Comparison of ENCODE assay signal across 9 cellular contexts in genomic region chr17:79919164-79919585, GRCh38.
DNase-seq lines count a peak whose midpoint lies in the region; FAIRE-seq and TF ChIP-seq lines count a peak whose summit lies in the region.
"Had no signal": no experiment of that assay in that cellular context is flagged by ENCODE, and none has a peak within 500 bp of the region (broad histone marks: within the 10 kb centered on the region; RNA-seq: fewer than 3 reads in every experiment).

No MANE protein-coding gene starts in this region.

- no peak overlapping the region for H4K91ac ChIP-seq in H1 (replicated peaks; ENCODE audit: insufficient read length, low read length)

- POLR2A ChIA-PET in H1 (lab: Charles Lee; ENCODE audit: partially characterized antibody): interaction anchor here (1.3 to 2.4 kb wide), 4 partner anchors 13 to 77 kb away, joined by 3 to 9 read pairs (median 4); no protein-coding TSS in a partner anchor

- no peak overlapping the region for H3K56ac ChIP-seq in H1 (replicated peaks; ENCODE audit: insufficient read length, low read depth, low read length)

- peak overlapping the region; percentile 55; the same call in 1 of the 2 replicates for H2BK12ac ChIP-seq in H1 (ENCODE audit: low read depth, low read length)

- H3K18ac ChIP-seq in H1 (ENCODE audit: extremely low read depth, low read length): no peak overlapping the region

- no peak overlapping the region for H2BK20ac ChIP-seq in H1 (ENCODE audit: low read length)

- no peak overlapping the region for H3K23ac ChIP-seq in H1 (ENCODE audit: insufficient read length)

- no peak overlapping the region for H4K5ac ChIP-seq in H1 (ENCODE audit: insufficient read length, low read depth, low read length)

- no peak overlapping the region for H2AK5ac ChIP-seq in H1 (ENCODE audit: low read depth, low read length)

- no peak overlapping the region for H2BK120ac ChIP-seq in H1 (replicated peaks; ENCODE audit: low read depth, low read length)

- 96% methylated on average over 16 of the region's 17 CpGs; no CpG with 5 or more reads in 1 of the 2 experiments for WGBS in H1 (ENCODE audit: extremely low coverage in 1 of 2, insufficient coverage in 1 of 2, insufficient read length in 1 of 2, insufficient replicate concordance in 2 of 2, low coverage in 1 of 2, low lambda C conversion rate in 2 of 2, missing lambda C conversion rate in 1 of 2), 2 experiments

- no peak overlapping the region for H2AFZ ChIP-seq in H1 (ENCODE audit: low read length)

- CTCF ChIA-PET in H1 (lab: Charles Lee; ENCODE audit: partially characterized antibody): interaction anchor here (0.7 to 14.0 kb wide), 15 partner anchors 13 to 132 kb away, joined by 3 to 181 read pairs (median 4); partner anchors contain the start of gene CBX4

- DNase-seq in DMS153 (lab: John Stamatoyannopoulos, UW) (peak; percentile 19), DMS153 treated with DMSO at 0.1 percent for 48 hours (lab: John Stamatoyannopoulos, UW; ENCODE audit: unreplicated experiment) (no peak), H1 (ENCODE audit: low read depth in 1 of 2, low spot score in 2 of 2) (no peak), mesenteric fat pad (ENCODE audit: low spot score) (peak; percentile 94), NCI-H1105 treated with DMSO at 0.1 percent for 48 hours (lab: John Stamatoyannopoulos, UW) (no peak), NCI-H2107 treated with DMSO at 0.1 percent for 48 hours (lab: John Stamatoyannopoulos, UW; ENCODE audit: unreplicated experiment) (no peak), HuH-7.5 (ENCODE audit: low spot score) (no peak)
- DNase-seq in activated naive CD4-positive, alpha-beta T cell treated with Interleukin-2 at 50 U/mL for 16 hours: no peak
- DNase-seq: activated CD4-positive, alpha-beta T cell treated with anti-CD3 and anti-CD28 coated beads for 36 hours had no signal

- H3K27ac ChIP-seq in H1 (ENCODE audit: low read depth, low read length): no peak overlapping the region

- no peak overlapping the region; a peak in 1 of 7 replicates for H3K9ac ChIP-seq in H1 (replicated peaks in 1 of 4; ENCODE audit: extremely low read depth in 1 of 4, low read depth in 3 of 4, low read length in 3 of 4)

- peaks cover 0 to 2% of the 10 kb centered on the region in 2 experiments for H4K20me1 ChIP-seq in H1 (replicated peaks in 1 of 2; ENCODE audit: control insufficient read depth in 1 of 2, insufficient read depth in 2 of 2, low read length in 2 of 2)

- H2BK5ac ChIP-seq in H1 (ENCODE audit: low read depth, low read length): no peak overlapping the region

- H3K4ac ChIP-seq in H1 (replicated peaks; ENCODE audit: insufficient read length, low read depth, low read length): no peak overlapping the region

- peaks cover 0 to 6% (median 0%) of the 10 kb centered on the region in 4 experiments; a peak in 2 of 7 replicates for H3K27me3 ChIP-seq in H1 (replicated peaks in 1 of 4; ENCODE audit: control insufficient read depth in 3 of 4, extremely low read depth in 1 of 4, insufficient read depth in 3 of 4, low read length in 3 of 4)

- no peak overlapping the region for H3K4me3 ChIP-seq in H1 (ENCODE audit: extremely low read depth in 1 of 4, insufficient read depth in 2 of 4, low read depth in 3 of 4, low read length in 4 of 4)

- peak overlapping the region; percentile 57; the same call in 1 of the 2 replicates for H4K8ac ChIP-seq in H1 (ENCODE audit: extremely low read depth, insufficient read depth, low read length)

- no peak overlapping the region for H3K14ac ChIP-seq in H1 (ENCODE audit: insufficient read length)

- H3K4me1 ChIP-seq in H1 (replicated peaks in 1 of 4; ENCODE audit: control insufficient read depth in 3 of 4, insufficient read depth in 4 of 4, low read length in 3 of 4): peaks cover 0 to 8% (median 4%) of the 10 kb centered on the region in 4 experiments; a peak in 5 of 7 replicates

- no peak for TF ChIP-seq CTCF in H1 (IDR thresholded peaks at IDR 0.05; ENCODE audit: control extremely low read depth in 1 of 3, insufficient read depth in 1 of 3, low read depth in 1 of 3, low read length in 3 of 3)

- H3K79me2 ChIP-seq in H1 (ENCODE audit: control insufficient read depth in 1 of 2, insufficient read depth in 2 of 2, low read length in 2 of 2): no peaks in the 10 kb centered on the region

- H2BK15ac ChIP-seq in H1 (ENCODE audit: low read length): no peak overlapping the region; the same call in 1 of the 2 replicates

- no peaks in the 10 kb centered on the region for H3K23me2 ChIP-seq in H1 (ENCODE audit: low read depth, low read length)

- no peak for TF ChIP-seq POLR2A in H1 (IDR thresholded peaks at IDR 0.05; ENCODE audit: control extremely low read depth in 1 of 2, low read depth in 2 of 2, low read length in 2 of 2)

- no peaks in the 10 kb centered on the region for H3K36me3 ChIP-seq in H1 (ENCODE audit: control insufficient read depth in 2 of 4, insufficient read depth in 4 of 4, low read length in 3 of 4)

- H3K9me3 ChIP-seq in H1 (ENCODE audit: insufficient read depth in 2 of 2, low read depth in 1 of 2, low read length in 1 of 2): no peaks in the 10 kb centered on the region

- H3K4me2 ChIP-seq in H1 (ENCODE audit: insufficient read depth in 1 of 2, low read depth in 2 of 2, low read length in 2 of 2): no peak overlapping the region

- no peaks in the 10 kb centered on the region for H3K79me1 ChIP-seq in H1 (ENCODE audit: low read depth, low read length)

- TF ChIP-seq EP300 in H1 (IDR thresholded peaks at IDR 0.05; ENCODE audit: borderline replicate concordance in 1 of 2, low read depth in 2 of 2, low read length in 2 of 2): no peak

- FAIRE-seq in H1 (lab: Jason Lieb, UNC): no peak

- no peak for TF ChIP-seq RAD21 in H1 (IDR thresholded peaks at IDR 0.05 in 1 of 2, conservative IDR thresholded peaks at IDR 0.05 in 1 of 2; ENCODE audit: low read depth in 2 of 2, low read length in 2 of 2)

TF ChIP-seq in H1, 55 proteins besides CTCF, POLR2A, EP300 and RAD21:
- TF ChIP-seq KDM5A (IDR thresholded peaks at IDR 0.05; ENCODE audit: low read length) (no peak), HDAC6 (IDR thresholded peaks at IDR 0.05; ENCODE audit: low read depth, low read length) (no peak), KDM1A (IDR thresholded peaks at IDR 0.05; ENCODE audit: borderline replicate concordance, low read length) (no peak), SP4 (IDR thresholded peaks at IDR 0.05; ENCODE audit: low read length) (no peak)
TF ChIP-seq in H1: peak in this region for 0.

Comparison
In these comparisons a context has a peak if more than half of its experiments do, and no peak if none do; other contexts are left out.
1. DNase-seq: peak in DMS153 (single experiment) and mesenteric fat pad (single experiment); none in DMS153 treated with DMSO at 0.1 percent for 48 hours (single experiment), H1 (0 of 2), NCI-H1105 treated with DMSO at 0.1 percent for 48 hours (single experiment), NCI-H2107 treated with DMSO at 0.1 percent for 48 hours (single experiment), HuH-7.5 (single experiment) and activated naive CD4-positive, alpha-beta T cell treated with Interleukin-2 at 50 U/mL for 16 hours (single experiment).